28 cellular contexts compared by ENCODE assay signal in the genomic region with DNA sequence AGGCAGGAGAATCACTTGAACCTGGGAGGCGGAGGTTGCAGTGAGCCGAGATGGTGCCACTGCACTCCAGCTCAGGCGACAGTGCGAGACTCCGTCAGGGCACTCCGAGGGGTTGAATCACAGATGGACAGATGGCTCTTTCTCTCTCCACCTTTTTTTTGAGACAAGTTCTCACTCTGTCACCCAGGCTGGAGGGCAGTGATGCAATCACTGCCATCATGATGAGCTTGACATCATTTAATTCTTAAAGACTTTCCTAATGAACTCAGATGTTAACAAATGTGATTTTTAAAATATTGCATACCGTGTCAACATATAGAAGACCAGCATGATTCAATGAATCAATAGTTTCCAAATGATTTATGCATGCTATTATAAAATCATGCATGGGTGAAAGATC. TPM values are rescaled to one million over a fixed set of nuclear protein-coding genes. Genes with fewer than 3 reads are reported as not detected.
DNase-seq lines count a peak whose midpoint lies in the region; ATAC-seq, FAIRE-seq and TF ChIP-seq lines count a peak whose summit lies in the region.
"Had no signal": no experiment of that assay in that cellular context is flagged by ENCODE, and none has a peak within 500 bp of the region (broad histone marks: within the 10 kb centered on the region; RNA-seq: fewer than 3 reads in every experiment).

No MANE protein-coding gene starts in this region.

- no peak overlapping the region for H3K4me3 ChIP-seq in HepG2 (replicated peaks in 1 of 3; ENCODE audit: insufficient read depth in 1 of 3, low read depth in 2 of 3, low read length in 3 of 3)
- no peak overlapping the region for H3K4me3 ChIP-seq in right lobe of liver
- H3K4me3 ChIP-seq in K562 = no peak overlapping the region
- no peak overlapping the region for H3K4me3 ChIP-seq in PC-9
- H3K4me3 ChIP-seq: BLaER1, GM12878 had no signal

- H3K79me2 ChIP-seq in HepG2 (ENCODE audit: insufficient read depth, low read length) (no peaks in the 10 kb centered on the region), K562 (ENCODE audit: control insufficient read depth, insufficient read depth, low read length) (peaks cover 23% of the 10 kb centered on the region), PC-9 (ENCODE audit: low read depth) (no peaks in the 10 kb centered on the region)

- TF ChIP-seq POLR2A in HepG2 (IDR thresholded peaks at IDR 0.05; ENCODE audit: insufficient read depth in 1 of 2, low read depth in 2 of 2, low read length in 2 of 2) (no peak), right lobe of liver (IDR thresholded peaks at IDR 0.05) (no peak), K562 (conservative IDR thresholded peaks at IDR 0.05) (no peak)

- H3K27me3 ChIP-seq in HepG2 (ENCODE audit: control insufficient read depth in 1 of 2, insufficient read depth in 2 of 2, low read length in 2 of 2) = peaks cover 0 to 4% of the 10 kb centered on the region in 2 experiments; a peak in 1 of 5 replicates
- H3K27me3 ChIP-seq in right lobe of liver = no peaks in the 10 kb centered on the region
- H3K27me3 ChIP-seq in K562 (ENCODE audit: control insufficient read depth in 2 of 2, insufficient read depth in 2 of 2, low read length in 2 of 2) = no peaks in the 10 kb centered on the region
- H3K27me3 ChIP-seq in PC-9 (ENCODE audit: insufficient read depth, low read depth) = no peaks in the 10 kb centered on the region
- H3K27me3 ChIP-seq: BE2C, BLaER1 had no signal

- H3K9me3 ChIP-seq in HepG2 (ENCODE audit: low read length) = no peaks in the 10 kb centered on the region
- no peaks in the 10 kb centered on the region for H3K9me3 ChIP-seq in right lobe of liver
- no peaks in the 10 kb centered on the region for H3K9me3 ChIP-seq in K562 (replicated peaks; ENCODE audit: control insufficient read depth, insufficient read depth, low read depth, low read length)
- no peaks in the 10 kb centered on the region for H3K9me3 ChIP-seq in PC-9 (ENCODE audit: insufficient read depth, low read depth)
- H3K9me3 ChIP-seq: BE2C, BLaER1 had no signal

- no peak overlapping the region for H3K27ac Mint-ChIP-seq in neural crest cell (ENCODE audit: unreplicated experiment)
- H3K27ac Mint-ChIP-seq: CD14-positive monocyte; CD4-positive, alpha-beta memory T cell; CD4-positive, CD25-positive, alpha-beta regulatory T cell had no signal

- H3K9me1 ChIP-seq in K562 (ENCODE audit: control insufficient read depth, insufficient read depth, low read length) = no peaks in the 10 kb centered on the region

- peaks cover 6% of the 10 kb centered on the region; the same call in 1 of the 2 replicates for H3F3A ChIP-seq in PC-9 (ENCODE audit: insufficient read depth, low read depth)

- no peaks in the 10 kb centered on the region for H3K9me3 Mint-ChIP-seq in neural crest cell
- H3K9me3 Mint-ChIP-seq: CD14-positive monocyte; CD4-positive, alpha-beta memory T cell; CD4-positive, CD25-positive, alpha-beta regulatory T cell; CD8-positive, alpha-beta memory T cell had no signal

- H4K20me1 ChIP-seq in HepG2 (ENCODE audit: insufficient read depth, low read length) (no peaks in the 10 kb centered on the region), K562 (replicated peaks; ENCODE audit: control insufficient read depth, insufficient read depth, low read length) (no peaks in the 10 kb centered on the region), PC-9 (ENCODE audit: insufficient read depth) (no peaks in the 10 kb centered on the region)
- H4K20me1 ChIP-seq: BLaER1 had no signal

- H3K36me3 Mint-ChIP-seq in neural crest cell (ENCODE audit: low read depth) = no peaks in the 10 kb centered on the region
- H3K36me3 Mint-ChIP-seq: CD14-positive monocyte had no signal

- H3K4me1 Mint-ChIP-seq in neural crest cell = peaks cover 18% of the 10 kb centered on the region

- TF ChIP-seq EP300 in HepG2 (IDR thresholded peaks at IDR 0.05; ENCODE audit: low read depth in 2 of 2, low read length in 2 of 2) = no peak
- no peak for TF ChIP-seq EP300 in HepG2 (CRISPR knock-in tag; IDR thresholded peaks at IDR 0.05; ENCODE audit: borderline replicate concordance)
- TF ChIP-seq EP300 in K562 (IDR thresholded peaks at IDR 0.05; ENCODE audit: low read length) = no peak

- ATAC-seq in HepG2 (no peak), right lobe of liver (no peak), K562 (no peak), GM21447 (IDR thresholded peaks at IDR 0.05; ENCODE audit: unreplicated experiment) (no peak)
- ATAC-seq: GM12878 had no signal

- H3K9ac ChIP-seq in HepG2 (ENCODE audit: insufficient read depth, low read depth, low read length) (no peak overlapping the region), K562 (ENCODE audit: insufficient read depth in 1 of 2, low read depth in 2 of 2, low read length in 2 of 2) (no peak overlapping the region)
- H3K9ac ChIP-seq: BLaER1 had no signal

- H3K4me3 Mint-ChIP-seq in neural crest cell = peak overlapping the region; percentile 54
- H3K4me3 Mint-ChIP-seq: CD14-positive monocyte; CD4-positive, alpha-beta memory T cell had no signal

- 91% methylated on average over 7 of the region's 7 CpGs for WGBS in HepG2 (ENCODE audit: low lambda C conversion rate)
- 93% methylated on average over 5 of the region's 7 CpGs for WGBS in right lobe of liver (ENCODE audit: insufficient coverage, low coverage, low lambda C conversion rate, missing lambda C conversion rate)
- 90% methylated on average over 7 of the region's 7 CpGs for WGBS in K562 (ENCODE audit: insufficient coverage, low coverage, missing lambda C conversion rate)

- FAIRE-seq in HepG2 (lab: Jason Lieb, UNC) (no peak), K562 (lab: Jason Lieb, UNC) (no peak)
- FAIRE-seq: A204.1, GM12878, GM12892, GM18507 had no signal

- POLR2A ChIA-PET in HepG2 (lab: Yijun Ruan, JAX) (no interaction called here), K562 (lab: Yijun Ruan, JAX) (interaction anchor here (0.8 kb wide), 1 partner anchor 9 kb away, joined by 3 read pairs; no protein-coding TSS in a partner anchor), PC-9 (lab: Charles Lee; ENCODE audit: unreplicated experiment) (no interaction called here)

- H3K4me2 ChIP-seq in HepG2 (ENCODE audit: low read depth, low read length) = no peak overlapping the region
- no peak overlapping the region for H3K4me2 ChIP-seq in K562 (ENCODE audit: insufficient read depth, low read length)
- H3K4me2 ChIP-seq in PC-9 = no peak overlapping the region
- H3K4me2 ChIP-seq: BLaER1 had no signal

- H3K9me2 ChIP-seq in PC-9 (ENCODE audit: insufficient read depth) = no peaks in the 10 kb centered on the region

- CTCF ChIA-PET in HepG2 (lab: Yijun Ruan, JAX; ENCODE audit: low intra/inter-chr PET ratio, low total read pairs) (no interaction called here), K562 (lab: Yijun Ruan, JAX; ENCODE audit: low intra/inter-chr PET ratio) (no interaction called here), PC-9 (lab: Charles Lee) (no interaction called here)

- BruUV-seq in HepG2 (replicated peaks; lab: Mats Ljungman, UMichigan) (no TSS peak), K562 (replicated peaks; lab: Mats Ljungman, UMichigan) (no TSS peak), PC-9 (replicated peaks; lab: Mats Ljungman, UMichigan) (no TSS peak)

- H3K27ac ChIP-seq in HepG2 (ENCODE audit: extremely low read length, insufficient read depth, low read length) = no peak overlapping the region
- H3K27ac ChIP-seq in right lobe of liver = no peak overlapping the region
- H3K27ac ChIP-seq in K562 (ENCODE audit: extremely low read depth, low read depth, low read length) = no peak overlapping the region
- H3K27ac ChIP-seq in PC-9 = no peak overlapping the region
- H3K27ac ChIP-seq: BLaER1 had no signal

- H2AFZ ChIP-seq in HepG2 (ENCODE audit: low read length) (no peak overlapping the region), K562 (ENCODE audit: low read depth, low read length) (no peak overlapping the region), PC-9 (no peak overlapping the region)

- no peaks in the 10 kb centered on the region for H3K27me3 Mint-ChIP-seq in neural crest cell (ENCODE audit: low read depth)
- H3K27me3 Mint-ChIP-seq: CD4-positive, alpha-beta memory T cell had no signal

- no peak for TF ChIP-seq CTCF in HepG2 (CRISPR knock-in tag; IDR thresholded peaks at IDR 0.05)
- no peak for TF ChIP-seq CTCF in right lobe of liver (IDR thresholded peaks at IDR 0.05)
- no peak for TF ChIP-seq CTCF in K562 (IDR thresholded peaks at IDR 0.05 in 2 of 3, conservative IDR thresholded peaks at IDR 0.05 in 1 of 3; ENCODE audit: insufficient read depth in 2 of 3, low read depth in 1 of 3, low read length in 3 of 3)
- TF ChIP-seq CTCF in neural crest cell (conservative IDR thresholded peaks at IDR 0.05) = no peak
- no peak for TF ChIP-seq CTCF in PC-9 (conservative IDR thresholded peaks at IDR 0.05)

- peaks cover 14% of the 10 kb centered on the region for H3K4me1 ChIP-seq in HepG2 (ENCODE audit: insufficient read depth, low read length)
- H3K4me1 ChIP-seq in right lobe of liver = no peaks in the 10 kb centered on the region
- H3K4me1 ChIP-seq in K562 (replicated peaks in 1 of 2; ENCODE audit: control insufficient read depth in 2 of 2, insufficient read depth in 2 of 2, low read length in 2 of 2) = peaks cover 3 to 11% of the 10 kb centered on the region in 2 experiments; a peak in 2 of 5 replicates
- H3K4me1 ChIP-seq in PC-9 (replicated peaks; ENCODE audit: insufficient read depth) = peaks cover 12% of the 10 kb centered on the region
- H3K4me1 ChIP-seq: BE2C had no signal

- no peaks in the 10 kb centered on the region for H3K36me3 ChIP-seq in HepG2 (replicated peaks in 1 of 2; ENCODE audit: control insufficient read depth in 1 of 2, insufficient read depth in 2 of 2, low read length in 2 of 2)
- no peaks in the 10 kb centered on the region for H3K36me3 ChIP-seq in right lobe of liver
- H3K36me3 ChIP-seq in K562 (ENCODE audit: control insufficient read depth, insufficient read depth, low read length) = peaks cover 3% of the 10 kb centered on the region; the same call in 1 of the 3 replicates
- H3K36me3 ChIP-seq in PC-9 (ENCODE audit: low read depth) = no peaks in the 10 kb centered on the region
- H3K36me3 ChIP-seq: BE2C had no signal

- intact Hi-C loops in HepG2 (cut with micrococcal nuclease; ENCODE audit: unreplicated experiment) = no loop called here
- intact Hi-C loops in right lobe of liver (cut with DNase I) = no loop called here
- intact Hi-C loops in K562 (cut with micrococcal nuclease) = no loop called here
- intact Hi-C loops in PC-9 (cut with micrococcal nuclease; ENCODE audit: unreplicated experiment) = no loop called here

- TF ChIP-seq RAD21 in HepG2 (CRISPR knock-in tag; IDR thresholded peaks at IDR 0.05) (no peak), K562 (CRISPR knock-in tag; conservative IDR thresholded peaks at IDR 0.05 in 1 of 2, IDR thresholded peaks at IDR 0.05 in 1 of 2) (no peak)

- in situ Hi-C loops in HepG2 (cut with HindIII; ENCODE audit: extremely low pct_ligation_motif_present, low pct_unique_long_range_greater_than_20kb) = no loop called here
- in situ Hi-C loops in K562 (cut with MboI) = loop anchor here (5.0 kb wide), 1 partner anchor 213 kb away; no protein-coding TSS in a partner anchor

- no peak for DNase-seq in HepG2 (ENCODE audit: low spot score)
- no peak for DNase-seq in right lobe of liver
- no peak for DNase-seq in K562 (ENCODE audit: extremely low read depth in 1 of 4, low spot score in 3 of 4)
- DNase-seq in neural crest cell (ENCODE audit: low read depth, low spot score) = no peak
- DNase-seq in PC-9 = no peak
- no peak for DNase-seq in SW480 (ENCODE audit: low spot score)
- DNase-seq: 8988T; ACHN; BE2C; C1 segment of cervical spinal cord; CD4-positive, alpha-beta memory T cell; CD4-positive, CD25-positive, alpha-beta regulatory T cell; CD8-positive, alpha-beta memory T cell; COR-L47; DMS 273 treated with DMSO at 0.1 percent for 48 hours; DMS153; DMS53; DMS79; DND-41; EL; GDM1 had no signal

RNA-seq across cellular contexts. Expression of gene GDPD1, which starts 3.5 kb away (rescaled TPM):
- total RNA-seq in HepG2 (2016; rRNA removed; fragmentation: Illumina TruSeq; extraction: Trizol) (3.8 and 7.7 TPM in 2 replicates), right lobe of liver (1 to 10 TPM in 5 of 6 experiments, under 1 TPM in 1; 0.71 to 5.8 (median 1.2) TPM), K562 (2014; rRNA removed) (5.7 and 7.9 TPM in 2 replicates), K562 (2014; rRNA removed; fragmentation: Illumina TruSeq; extraction: Trizol) (14.8 and 15.1 TPM in 2 replicates), K562 (2015; rRNA removed; fragmentation: Illumina TruSeq; extraction: Trizol) (9.2 and 9.5 TPM in 2 replicates), K562 (2021) (9.3 and 11.0 TPM in 2 replicates), neural crest cell (10.7 and 13.4 TPM in 2 replicates), PC-9 (2021) (3.1 and 3.4 TPM in 2 replicates)
- 2.0 and 2.1 TPM in 2 replicates for total RNA-seq in HepG2 (2016; cell fraction: cytosol; rRNA removed; fragmentation: Illumina TruSeq; extraction: Trizol; ENCODE audit: low read depth)
- total RNA-seq in HepG2 (2016; cell fraction: insoluble cytoplasmic fraction; rRNA removed; fragmentation: Illumina TruSeq; extraction: Trizol) = 3.1 and 6.6 TPM in 2 replicates
- total RNA-seq in HepG2 (2016; cell fraction: membrane; rRNA removed; fragmentation: Illumina TruSeq; extraction: Trizol) = 3.0 and 3.1 TPM in 2 replicates
- 8.1 and 13.9 TPM in 2 replicates for total RNA-seq in HepG2 (2016; cell fraction: nucleus; rRNA removed; fragmentation: Illumina TruSeq; extraction: Trizol)
- polyA plus RNA-seq in HepG2 (2011; rRNA removed) (6.0 and 6.1 TPM in 2 replicates), K562 (2011; rRNA removed) (11.3 and 15.2 TPM in 2 replicates), K562 (2014; fragmentation: Illumina TruSeq; extraction: Trizol) (13.2 and 14.7 TPM in 2 replicates), K562 (2014; fragmentation: Nextera tagmentation; extraction: Ambion mirVana) (1 to 10 TPM; 7.8 to 8.1 TPM), K562 (2014; rRNA removed) (7.7 and 9.4 TPM in 2 replicates)
- polyA plus RNA-seq in HepG2 (2011; cell fraction: cytosol; rRNA removed) = 2.7 and 4.7 TPM in 2 replicates
- 2.1 and 2.7 TPM in 2 replicates for polyA plus RNA-seq in HepG2 (2011; cell fraction: nucleus; rRNA removed)
- polyA plus RNA-seq in HepG2 (2012) = 7.6 and 8.2 TPM in 2 replicates
- polyA plus RNA-seq in HepG2 (2016; cell fraction: cytosol; fragmentation: Illumina TruSeq; extraction: Trizol; ENCODE audit: low read depth) = 0.40 and 0.58 TPM in 2 replicates
- 3.5 and 3.8 TPM in 2 replicates for polyA plus RNA-seq in HepG2 (2016; cell fraction: insoluble cytoplasmic fraction; fragmentation: Illumina TruSeq; extraction: Trizol; ENCODE audit: low read depth)
- polyA plus RNA-seq in HepG2 (2016; cell fraction: membrane; fragmentation: Illumina TruSeq; extraction: Trizol; ENCODE audit: low read depth) = 1.1 and 1.2 TPM in 2 replicates
- polyA plus RNA-seq in HepG2 (2016; cell fraction: nucleus; fragmentation: Illumina TruSeq; extraction: Trizol; ENCODE audit: insufficient read depth, low read depth) = 10.5 and 11.4 TPM in 2 replicates
- 3.8 and 4.2 TPM in 2 replicates for polyA minus RNA-seq in HepG2 (2011; rRNA and poly(A)+ RNA removed; ENCODE audit: low replicate concordance)
- polyA minus RNA-seq in HepG2 (2011; cell fraction: cytosol; rRNA and poly(A)+ RNA removed) = 6.9 and 7.7 TPM in 2 replicates
- polyA minus RNA-seq in HepG2 (2011; cell fraction: nucleus; rRNA and poly(A)+ RNA removed) = 10.9 and 11.2 TPM in 2 replicates
- 22.6 and 34.0 TPM in 2 replicates for total RNA-seq in K562 (2011; cell fraction: chromatin; rRNA removed; ENCODE audit: low replicate concordance)
- total RNA-seq in K562 (2011; cell fraction: nucleolus; rRNA removed) = 13.3 and 18.2 TPM in 2 replicates
- 21.1 and 23.0 TPM in 2 replicates for total RNA-seq in K562 (2011; cell fraction: nucleoplasm; rRNA removed)
- 2.2 and 5.1 TPM in 2 replicates for polyA plus RNA-seq in K562 (2011; cell fraction: cytosol; rRNA removed)
- polyA plus RNA-seq in K562 (2011; cell fraction: nucleus; rRNA removed) = 5.9 and 8.1 TPM in 2 replicates
- 4.9 and 7.1 TPM in 2 replicates for polyA plus RNA-seq in K562 (2012)
- 24.4 and 25.6 TPM in 2 replicates for polyA minus RNA-seq in K562 (2011; rRNA and poly(A)+ RNA removed)
- polyA minus RNA-seq in K562 (2011; cell fraction: cytosol; rRNA and poly(A)+ RNA removed) = 5.8 and 10.5 TPM in 2 replicates
- 4.8 and 12.3 TPM in 2 replicates for polyA minus RNA-seq in K562 (2011; cell fraction: nucleus; rRNA and poly(A)+ RNA removed)

RNA-seq across cellular contexts. Expression of gene SMG8, which starts 14.0 kb away (rescaled TPM):
- total RNA-seq in HepG2 (2016; rRNA removed; fragmentation: Illumina TruSeq; extraction: Trizol) (28.9 and 31.9 TPM in 2 replicates), right lobe of liver (1 to 10 TPM; 5.3 to 7.9 (median 7.3) TPM), K562 (2014; rRNA removed) (15.3 and 16.0 TPM in 2 replicates), K562 (2014; rRNA removed; fragmentation: Illumina TruSeq; extraction: Trizol) (21.9 and 22.1 TPM in 2 replicates), K562 (2015; rRNA removed; fragmentation: Illumina TruSeq; extraction: Trizol) (26.0 and 26.4 TPM in 2 replicates), K562 (2021) (18.3 and 19.2 TPM in 2 replicates), neural crest cell (21.2 and 22.9 TPM in 2 replicates), PC-9 (2021) (14.4 and 15.2 TPM in 2 replicates)
- total RNA-seq in HepG2 (2016; cell fraction: cytosol; rRNA removed; fragmentation: Illumina TruSeq; extraction: Trizol; ENCODE audit: low read depth) = 1.8 and 2.7 TPM in 2 replicates
- 30.2 and 30.8 TPM in 2 replicates for total RNA-seq in HepG2 (2016; cell fraction: insoluble cytoplasmic fraction; rRNA removed; fragmentation: Illumina TruSeq; extraction: Trizol)
- total RNA-seq in HepG2 (2016; cell fraction: membrane; rRNA removed; fragmentation: Illumina TruSeq; extraction: Trizol) = 6.8 and 8.0 TPM in 2 replicates
- 25.1 and 31.4 TPM in 2 replicates for total RNA-seq in HepG2 (2016; cell fraction: nucleus; rRNA removed; fragmentation: Illumina TruSeq; extraction: Trizol)
- polyA plus RNA-seq in HepG2 (2011; rRNA removed) (16.2 and 18.4 TPM in 2 replicates), K562 (2011; rRNA removed) (23.1 and 27.9 TPM in 2 replicates), K562 (2014; fragmentation: Illumina TruSeq; extraction: Trizol) (18.0 and 23.0 TPM in 2 replicates), K562 (2014; fragmentation: Nextera tagmentation; extraction: Ambion mirVana) (1 to 10 TPM; 3.5 to 5.1 TPM), K562 (2014; rRNA removed) (13.9 and 15.4 TPM in 2 replicates)
- polyA plus RNA-seq in HepG2 (2011; cell fraction: cytosol; rRNA removed) = 11.0 and 15.5 TPM in 2 replicates
- polyA plus RNA-seq in HepG2 (2011; cell fraction: nucleus; rRNA removed) = 7.4 and 9.4 TPM in 2 replicates
- 12.1 and 13.2 TPM in 2 replicates for polyA plus RNA-seq in HepG2 (2012)
- 0.93 and 1.0 TPM in 2 replicates for polyA plus RNA-seq in HepG2 (2016; cell fraction: cytosol; fragmentation: Illumina TruSeq; extraction: Trizol; ENCODE audit: low read depth)
- polyA plus RNA-seq in HepG2 (2016; cell fraction: insoluble cytoplasmic fraction; fragmentation: Illumina TruSeq; extraction: Trizol; ENCODE audit: low read depth) = 17.3 and 18.7 TPM in 2 replicates
- 1.6 and 1.7 TPM in 2 replicates for polyA plus RNA-seq in HepG2 (2016; cell fraction: membrane; fragmentation: Illumina TruSeq; extraction: Trizol; ENCODE audit: low read depth)
- 20.7 and 22.6 TPM in 2 replicates for polyA plus RNA-seq in HepG2 (2016; cell fraction: nucleus; fragmentation: Illumina TruSeq; extraction: Trizol; ENCODE audit: insufficient read depth, low read depth)
- polyA minus RNA-seq in HepG2 (2011; rRNA and poly(A)+ RNA removed; ENCODE audit: low replicate concordance) = 26.3 and 29.4 TPM in 2 replicates
- polyA minus RNA-seq in HepG2 (2011; cell fraction: cytosol; rRNA and poly(A)+ RNA removed) = 14.2 and 18.4 TPM in 2 replicates
- 19.1 and 29.5 TPM in 2 replicates for polyA minus RNA-seq in HepG2 (2011; cell fraction: nucleus; rRNA and poly(A)+ RNA removed)
- total RNA-seq in K562 (2011; cell fraction: chromatin; rRNA removed; ENCODE audit: low replicate concordance) = 26.2 and 31.5 TPM in 2 replicates
- 24.9 and 35.2 TPM in 2 replicates for total RNA-seq in K562 (2011; cell fraction: nucleolus; rRNA removed)
- 20.5 and 25.2 TPM in 2 replicates for total RNA-seq in K562 (2011; cell fraction: nucleoplasm; rRNA removed)
- polyA plus RNA-seq in K562 (2011; cell fraction: cytosol; rRNA removed) = 14.6 and 16.2 TPM in 2 replicates
- polyA plus RNA-seq in K562 (2011; cell fraction: nucleus; rRNA removed) = 10.4 and 13.2 TPM in 2 replicates
- polyA plus RNA-seq in K562 (2012) = 14.2 and 14.7 TPM in 2 replicates
- 31.5 and 34.3 TPM in 2 replicates for polyA minus RNA-seq in K562 (2011; rRNA and poly(A)+ RNA removed)
- polyA minus RNA-seq in K562 (2011; cell fraction: cytosol; rRNA and poly(A)+ RNA removed) = 11.5 and 15.1 TPM in 2 replicates
- polyA minus RNA-seq in K562 (2011; cell fraction: nucleus; rRNA and poly(A)+ RNA removed) = 14.3 and 27.2 TPM in 2 replicates

Comparison
In these comparisons a context has a peak if more than half of its experiments do, and no peak if none do; other contexts are left out.
1. Of the 241 proteins assayed by ChIP-seq in both HepG2 and K562: peak only in HepG2: none; only in K562: CEBPG; in both: CEBPB; in neither: 238; mixed calls (peak in some experiments, not most) for 1.